ENCODE assay signal across 8 cellular contexts in the genomic region with DNA sequence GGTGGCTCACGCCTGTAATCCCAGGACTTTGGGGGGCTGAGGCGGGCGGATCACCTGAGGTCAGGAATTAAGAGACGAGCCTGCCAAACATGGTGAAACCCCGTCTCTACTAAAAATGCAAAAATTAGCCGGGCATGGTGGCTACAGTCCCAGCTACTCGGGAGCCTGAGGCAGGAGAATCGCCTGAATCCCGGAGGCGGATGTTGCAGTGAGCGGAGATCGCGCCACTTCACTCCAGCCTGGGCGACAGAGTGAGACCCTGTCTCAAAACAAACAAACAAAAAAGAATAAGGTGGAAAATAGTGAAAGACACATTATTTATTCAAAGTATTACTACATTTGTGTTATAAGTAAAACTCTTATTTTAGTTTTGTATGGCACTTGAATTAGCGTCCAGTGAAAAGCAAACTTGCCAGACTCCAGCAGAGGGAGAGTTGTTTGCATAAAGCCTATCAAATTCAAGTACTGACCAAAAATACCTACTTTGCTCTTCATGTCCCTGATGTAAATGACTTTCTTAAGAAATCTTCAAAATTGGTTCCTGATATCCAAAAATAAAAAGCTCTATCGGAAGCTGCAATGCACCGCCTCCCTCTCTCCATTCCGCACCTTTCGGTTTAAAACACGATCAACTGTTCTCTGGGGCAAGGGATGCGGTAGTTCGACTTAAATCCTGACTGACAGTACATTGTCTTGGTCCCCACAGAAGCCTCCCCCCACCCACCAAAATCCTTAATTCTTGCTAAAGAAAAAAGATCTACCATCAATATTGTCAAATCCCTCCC. TPM values are rescaled to one million over a fixed set of nuclear protein-coding genes. Genes with fewer than 3 reads are reported as not detected.
DNase-seq lines count a peak whose midpoint lies in the region; ATAC-seq and TF ChIP-seq lines count a peak whose summit lies in the region.

No MANE protein-coding gene starts in this region.

- H3K36me3 Mint-ChIP-seq in osteocyte (ENCODE audit: unreplicated experiment): peaks cover 6% of the 10 kb centered on the region

- H3K4me3 ChIP-seq in Panc1 (ENCODE audit: low read depth in 2 of 2, low read length in 2 of 2): peak overlapping the region; percentile 75 to 81
- H3K4me3 ChIP-seq in epithelial cell of proximal tubule (ENCODE audit: low read depth, low read length): peak overlapping the region; percentile 99

- H3K27me3 Mint-ChIP-seq in osteocyte (ENCODE audit: unreplicated experiment): no peaks in the 10 kb centered on the region

- H3K4me3 Mint-ChIP-seq in osteocyte (ENCODE audit: unreplicated experiment): peak overlapping the region; percentile 99

- H3K9me3 Mint-ChIP-seq in osteocyte (ENCODE audit: unreplicated experiment): no peaks in the 10 kb centered on the region

- no peaks in the 10 kb centered on the region for H3K9me3 ChIP-seq in Panc1 (ENCODE audit: control insufficient read depth, insufficient read depth, low read depth, low read length)

- TF ChIP-seq CTCF in Panc1 (IDR thresholded peaks at IDR 0.05) (no peak), epithelial cell of proximal tubule (conservative IDR thresholded peaks at IDR 0.05; ENCODE audit: low read depth, low read length) (no peak), osteocyte (IDR thresholded peaks at IDR 0.05) (peak; percentile 33)

- DNase-seq in ELF-1 (ENCODE audit: low read depth, low spot score): peak; percentile 40
- DNase-seq in Panc1 (ENCODE audit: low read depth, low spot score): no peak
- no peak for DNase-seq in epithelial cell of proximal tubule (ENCODE audit: low read depth)
- no peak for DNase-seq in osteocyte (ENCODE audit: extremely low spot score, unreplicated experiment)
- no peak for DNase-seq in activated CD8-positive, alpha-beta memory T cell treated with anti-CD3 and anti-CD28 coated beads, Interleukin-2, amount 50 U/mL, for 48 hours
- no peak for DNase-seq in iPS-NIHi7 (ENCODE audit: extremely low spot score)
- no peak for DNase-seq in KG1 (lab: John Stamatoyannopoulos, UW)

- H3K36me3 ChIP-seq in Panc1 (ENCODE audit: control insufficient read depth, insufficient read depth, low read length): no peaks in the 10 kb centered on the region

- in situ Hi-C loops in Panc1 (cut with HindIII; ENCODE audit: low pct_unique_long_range_greater_than_20kb, low sequenced_read_pairs): no loop called here

- peaks cover 15% of the 10 kb centered on the region for H3K4me1 ChIP-seq in Panc1 (ENCODE audit: control insufficient read depth, insufficient read depth, low read length)

- CTCF ChIA-PET in Panc1 (lab: Charles Lee): no interaction called here

- H3K27ac ChIP-seq in Panc1 (ENCODE audit: low read length): peak overlapping the region; percentile 91

- H3K27me3 ChIP-seq in Panc1 (ENCODE audit: control insufficient read depth, insufficient read depth, low read length): no peaks in the 10 kb centered on the region

- ATAC-seq in Panc1 (no peak), GM21529 (IDR thresholded peaks at IDR 0.05; ENCODE audit: unreplicated experiment) (no peak)

- TSS peak; percentile 85 for BruUV-seq in Panc1 (replicated peaks; lab: Mats Ljungman, UMichigan)

- peak overlapping the region; percentile 97 for H3K27ac Mint-ChIP-seq in osteocyte (ENCODE audit: unreplicated experiment)

- POLR2A ChIA-PET in Panc1 (lab: Charles Lee): no interaction called here

- intact Hi-C loops in Panc1 (cut with micrococcal nuclease; ENCODE audit: unreplicated experiment): no loop called here

- peaks cover 48% of the 10 kb centered on the region for H3K4me1 Mint-ChIP-seq in osteocyte (ENCODE audit: unreplicated experiment)

RNA-seq across cellular contexts. Expression of gene TRPM7, which starts 1.2 kb away (rescaled TPM):
- 44.9 TPM for total RNA-seq in Panc1 (2021; ENCODE audit: unreplicated experiment)
- polyA plus RNA-seq in Panc1 (2012; ENCODE audit: insufficient read length): 12.1 TPM
- 16.6 and 16.8 TPM in 2 replicates for total RNA-seq in epithelial cell of proximal tubule
- total RNA-seq in osteocyte: 51.8 and 53.6 TPM in 2 replicates
